8 cellular contexts compared by ENCODE assay signal in the genomic region with DNA sequence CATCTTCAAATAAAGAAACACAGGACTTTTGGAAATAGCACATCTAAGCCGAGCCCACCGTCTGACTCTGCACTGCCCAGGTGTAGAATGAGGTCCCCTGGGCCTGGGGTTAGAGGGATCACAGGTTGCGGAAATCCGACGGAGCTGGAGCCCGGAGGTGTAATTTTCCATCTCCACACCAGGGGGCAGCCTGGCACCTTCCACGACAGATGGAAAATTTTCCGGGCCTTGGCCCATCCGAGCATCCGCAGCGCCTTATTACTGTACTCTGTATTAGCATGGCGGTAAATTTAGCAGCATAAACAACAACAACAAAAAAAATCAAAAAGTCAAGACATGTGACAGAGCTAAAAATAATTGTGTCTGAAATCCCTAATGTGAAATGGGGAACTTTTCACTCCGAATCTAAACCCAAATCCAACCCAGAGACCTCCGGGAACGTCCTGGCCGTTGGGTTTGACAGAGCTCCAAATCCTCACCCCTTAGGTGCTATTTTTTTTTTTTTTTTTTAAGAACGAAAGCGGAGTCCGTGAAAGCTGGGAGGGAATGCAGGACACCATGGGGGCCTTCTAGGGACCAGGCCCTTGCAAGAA.
A peak's percentile ranks its signal among the peaks of the same experiment; 100 is the strongest.
DNase-seq lines count a peak whose midpoint lies in the region; ATAC-seq, FAIRE-seq and TF ChIP-seq lines count a peak whose summit lies in the region.

No MANE protein-coding gene starts in this region.

- H3K9me3 ChIP-seq in A673 (ENCODE audit: low read depth, low read length, poor library complexity, severe bottlenecking), result no peaks in the 10 kb centered on the region
- no peaks in the 10 kb centered on the region for H3K9me3 ChIP-seq in Loucy (ENCODE audit: insufficient read depth, low read depth, low read length)
- H3K9me3 ChIP-seq in SK-N-SH, result no peaks in the 10 kb centered on the region

- CTCF ChIA-PET in A673 (lab: Charles Lee), result interaction anchor here (0.5 to 1.8 kb wide), 3 partner anchors 160 to 754 kb away, joined by 3 to 12 read pairs (median 3); no protein-coding TSS in a partner anchor
- CTCF ChIA-PET in SK-N-SH (lab: Yijun Ruan, JAX), result interaction anchor here (0.6 to 8.5 kb wide), 50 partner anchors 8 to 1178 kb away, joined by 3 to 137 read pairs (median 4); partner anchors contain the start of genes PEBP1, SUDS3, VSIG10 and WSB2

- BruUV-seq in A673 (replicated peaks; lab: Mats Ljungman, UMichigan), result no TSS peak

- H3K9me2 ChIP-seq in Loucy (replicated peaks; ENCODE audit: low read depth, low read length) (no peaks in the 10 kb centered on the region), SK-N-SH (no peaks in the 10 kb centered on the region)

- H3K36me3 ChIP-seq in A673 (ENCODE audit: insufficient read depth, low read length, poor library complexity, severe bottlenecking) (no peaks in the 10 kb centered on the region), Loucy (ENCODE audit: insufficient read depth, low read length) (no peaks in the 10 kb centered on the region), SK-N-SH (replicated peaks in 1 of 2; ENCODE audit: control insufficient read depth in 1 of 2, insufficient read depth in 2 of 2, low read length in 1 of 2) (no peaks in the 10 kb centered on the region), rectal smooth muscle tissue (ENCODE audit: control insufficient read depth, insufficient read depth, low read length) (no peaks in the 10 kb centered on the region)

- H2AFZ ChIP-seq in Loucy (ENCODE audit: low read length), result no peak overlapping the region
- no peak overlapping the region for H2AFZ ChIP-seq in SK-N-SH (ENCODE audit: low read depth)

- H4K20me1 ChIP-seq in Loucy (ENCODE audit: insufficient read depth, low read length, poor library complexity, severe bottlenecking) (no peaks in the 10 kb centered on the region), SK-N-SH (ENCODE audit: insufficient read depth) (no peaks in the 10 kb centered on the region)

- TF ChIP-seq EP300 in SK-N-SH (IDR thresholded peaks at IDR 0.05; ENCODE audit: borderline replicate concordance in 1 of 2, low read depth in 1 of 2, low read length in 1 of 2), result no peak

- TF ChIP-seq CTCF in A673 (conservative IDR thresholded peaks at IDR 0.05; ENCODE audit: low read depth, low read length) (peak; percentile 87), Loucy (conservative IDR thresholded peaks at IDR 0.05; ENCODE audit: low read length) (peak; percentile 96), SK-N-SH (IDR thresholded peaks at IDR 0.05) (peak; percentile 84)

- DNase-seq in A673 (ENCODE audit: low spot score), result peak; percentile 73
- DNase-seq in SK-N-SH, result peak; percentile 82
- DNase-seq in activated naive CD8-positive, alpha-beta T cell treated with anti-CD3 and anti-CD28 coated beads, Interleukin-2, amount 50 U/mL, for 16 hours (ENCODE audit: low read depth, low spot score), result peak; percentile 10
- DNase-seq in left cardiac atrium, result peak; percentile 76
- DNase-seq in frontal cortex (ENCODE audit: low spot score in 2 of 2), result no peak

- peak; percentile 89 for TF ChIP-seq RAD21 in SK-N-SH (IDR thresholded peaks at IDR 0.05; ENCODE audit: low read length)

- H3K79me2 ChIP-seq in Loucy (ENCODE audit: insufficient read depth, low read length) (no peaks in the 10 kb centered on the region), SK-N-SH (ENCODE audit: insufficient read depth) (no peaks in the 10 kb centered on the region)

- H3K4me1 ChIP-seq in A673 (ENCODE audit: insufficient read depth, low read length, poor library complexity, severe bottlenecking), result no peaks in the 10 kb centered on the region
- no peaks in the 10 kb centered on the region for H3K4me1 ChIP-seq in Loucy (ENCODE audit: insufficient read depth, low read length, poor library complexity, severe bottlenecking)
- H3K4me1 ChIP-seq in SK-N-SH (ENCODE audit: control insufficient read depth in 1 of 2, insufficient read depth in 2 of 2, low read depth in 1 of 2, low read length in 1 of 2), result no peaks in the 10 kb centered on the region
- no peaks in the 10 kb centered on the region for H3K4me1 ChIP-seq in rectal smooth muscle tissue (ENCODE audit: control insufficient read depth, insufficient read depth, low read length)

- intact Hi-C loops in A673 (cut with micrococcal nuclease; ENCODE audit: unreplicated experiment), result loop anchor here (2.0 to 10.0 kb wide), 3 partner anchors 160 to 502 kb away; partner anchors contain the start of genes SUDS3 and VSIG10
- intact Hi-C loops in left cardiac atrium (cut with DNase I), result loop anchor here in 1 of 2 donors (10.0 kb wide), 2 partner anchors 160 to 500 kb away; partner anchors contain the start of genes SUDS3 and TAOK3

- H3K27ac ChIP-seq in A673 (ENCODE audit: low read depth, low read length, poor library complexity, severe bottlenecking), result no peak overlapping the region
- H3K27ac ChIP-seq in SK-N-SH (ENCODE audit: low read depth in 2 of 2, low read length in 1 of 2), result no peak overlapping the region
- no peak overlapping the region for H3K27ac ChIP-seq in rectal smooth muscle tissue (ENCODE audit: low read depth, low read length)

- no peaks in the 10 kb centered on the region for H3F3A ChIP-seq in Loucy (ENCODE audit: low read depth)
- H3F3A ChIP-seq in SK-N-SH (replicated peaks; ENCODE audit: insufficient read depth), result no peaks in the 10 kb centered on the region

- POLR2A ChIA-PET in A673 (lab: Charles Lee; ENCODE audit: low non-redundant PET), result no interaction called here
- POLR2A ChIA-PET in SK-N-SH (lab: Yijun Ruan, JAX), result no interaction called here

- WGBS in SK-N-SH (ENCODE audit: low lambda C conversion rate), result 39% methylated on average over 19 of the region's 19 CpGs

- H3K4me2 ChIP-seq in Loucy (ENCODE audit: low read depth, low read length, poor library complexity, severe bottlenecking) (no peak overlapping the region), SK-N-SH (no peak overlapping the region)

- no peak overlapping the region for H3K9ac ChIP-seq in Loucy (ENCODE audit: low read depth, low read length, poor library complexity, severe bottlenecking)
- H3K9ac ChIP-seq in SK-N-SH, result no peak overlapping the region
- H3K9ac ChIP-seq in rectal smooth muscle tissue (ENCODE audit: low read length), result peak overlapping the region; percentile 11

- H3K4me3 ChIP-seq in A673 (ENCODE audit: low read depth, low read length, poor library complexity, severe bottlenecking) (no peak overlapping the region), Loucy (ENCODE audit: low read length, poor library complexity, severe bottlenecking) (no peak overlapping the region), SK-N-SH (ENCODE audit: low read depth in 2 of 2, low read length in 1 of 2) (no peak overlapping the region), rectal smooth muscle tissue (ENCODE audit: low read length) (no peak overlapping the region)

- peaks cover 24% of the 10 kb centered on the region for H3K27me3 ChIP-seq in A673 (replicated peaks; ENCODE audit: insufficient read depth, low read depth, low read length, poor library complexity)
- H3K27me3 ChIP-seq in Loucy (ENCODE audit: insufficient read depth, low read length, poor library complexity, severe bottlenecking), result no peaks in the 10 kb centered on the region
- H3K27me3 ChIP-seq in SK-N-SH (ENCODE audit: insufficient read depth), result no peaks in the 10 kb centered on the region
- peaks cover 2% of the 10 kb centered on the region for H3K27me3 ChIP-seq in rectal smooth muscle tissue (ENCODE audit: control insufficient read depth, insufficient read depth, low read length)

- ATAC-seq in GM18498 (IDR thresholded peaks at IDR 0.05; ENCODE audit: unreplicated experiment), result peak; percentile 64
- ATAC-seq in left cardiac atrium, result peak; percentile 70 to 76

- FAIRE-seq in frontal cortex (lab: Jason Lieb, UNC), result no peak

TF ChIP-seq in SK-N-SH, 30 proteins besides CTCF, POLR2A, EP300 and RAD21:
- TF ChIP-seq SMC3 (IDR thresholded peaks at IDR 0.05; ENCODE audit: low read depth, low read length), result peak; percentile 82
- TF ChIP-seq POLR2AphosphoS5 (IDR thresholded peaks at IDR 0.05; ENCODE audit: low read depth, low read length), result no peak

Comparison
In these comparisons a context has a peak if more than half of its experiments do, and no peak if none do; other contexts are left out.
1. DNase-seq: peak in A673 (single experiment), SK-N-SH (single experiment), activated naive CD8-positive, alpha-beta T cell treated with anti-CD3 and anti-CD28 coated beads, Interleukin-2, amount 50 U/mL, for 16 hours (single experiment) and left cardiac atrium (single experiment); none in frontal cortex (0 of 2).
2. Peak in every context shown above with its lines, with median percentiles within 50 percentile points of each other: CTCF ChIP-seq.